1 cellular context compared by ENCODE assay signal in genomic region chr1:173301507-173301906, GRCh38.
TF ChIP-seq lines count a peak whose summit lies in the region.

No MANE protein-coding gene starts in this region.

TF ChIP-seq in K562, 482 proteins besides CTCF, POLR2A, EP300 and RAD21 (continued from another document):
- TF ChIP-seq TRIM25 (IDR thresholded peaks at IDR 0.05; ENCODE audit: borderline replicate concordance) = no peak
- peak; percentile 15 for TF ChIP-seq MEIS2 (IDR thresholded peaks at IDR 0.05; ENCODE audit: partially characterized antibody)
- no peak for TF ChIP-seq ZNF445 (CRISPR knock-in tag; IDR thresholded peaks at IDR 0.05; ENCODE audit: low read depth)
- TF ChIP-seq IFI16 (CRISPR knock-in tag; IDR thresholded peaks at IDR 0.05) = no peak
- no peak for TF ChIP-seq TBP (optimal IDR thresholded peaks at IDR 0.05; ENCODE audit: low read depth, low read length)
- TF ChIP-seq DIDO1 (tag; IDR thresholded peaks at IDR 0.05; ENCODE audit: low read depth) = no peak
- TF ChIP-seq, protein P1, sequence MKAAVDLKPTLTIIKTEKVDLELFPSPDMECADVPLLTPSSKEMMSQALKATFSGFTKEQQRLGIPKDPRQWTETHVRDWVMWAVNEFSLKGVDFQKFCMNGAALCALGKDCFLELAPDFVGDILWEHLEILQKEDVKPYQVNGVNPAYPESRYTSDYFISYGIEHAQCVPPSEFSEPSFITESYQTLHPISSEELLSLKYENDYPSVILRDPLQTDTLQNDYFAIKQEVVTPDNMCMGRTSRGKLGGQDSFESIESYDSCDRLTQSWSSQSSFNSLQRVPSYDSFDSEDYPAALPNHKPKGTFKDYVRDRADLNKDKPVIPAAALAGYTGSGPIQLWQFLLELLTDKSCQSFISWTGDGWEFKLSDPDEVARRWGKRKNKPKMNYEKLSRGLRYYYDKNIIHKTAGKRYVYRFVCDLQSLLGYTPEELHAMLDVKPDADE (conservative IDR thresholded peaks at IDR 0.05; ENCODE audit: control insufficient read depth, low read depth, low read length) = no peak
- no peak for TF ChIP-seq SMAD2 (IDR thresholded peaks at IDR 0.05; ENCODE audit: low read depth, low read length)
- no peak for TF ChIP-seq LCOR (CRISPR knock-in tag; IDR thresholded peaks at IDR 0.05)
- no peak for TF ChIP-seq ZNF586 (CRISPR knock-in tag; conservative IDR thresholded peaks at IDR 0.05)
- no peak for TF ChIP-seq EGR1 (conservative IDR thresholded peaks at IDR 0.05)
- TF ChIP-seq ZNF3 (CRISPR knock-in tag; IDR thresholded peaks at IDR 0.05) = no peak
- no peak for TF ChIP-seq FIP1L1 (IDR thresholded peaks at IDR 0.05; ENCODE audit: low read depth, low read length, poor library complexity, severe bottlenecking)
- TF ChIP-seq AFF1 (IDR thresholded peaks at IDR 0.05; ENCODE audit: low read depth in 1 of 2, partially characterized antibody in 2 of 2) = no peak
- no peak for TF ChIP-seq ZNF79 (CRISPR knock-in tag; IDR thresholded peaks at IDR 0.05; ENCODE audit: low read depth)
- no peak for TF ChIP-seq ZNF175 (CRISPR knock-in tag; IDR thresholded peaks at IDR 0.05; ENCODE audit: low read depth)
- no peak for TF ChIP-seq MBD2 (IDR thresholded peaks at IDR 0.05; ENCODE audit: borderline replicate concordance, low read depth)
- TF ChIP-seq PHF20 (IDR thresholded peaks at IDR 0.05; ENCODE audit: partially characterized antibody) = no peak
- no peak for TF ChIP-seq NFE2L1 (tag; IDR thresholded peaks at IDR 0.05; ENCODE audit: borderline replicate concordance, low read depth)
- TF ChIP-seq RBBP5 (IDR thresholded peaks at IDR 0.05; ENCODE audit: borderline replicate concordance, insufficient read depth, low read length, poor library complexity, severe bottlenecking) = no peak
- TF ChIP-seq CHCHD3 (CRISPR knock-in tag; IDR thresholded peaks at IDR 0.05) = no peak
- TF ChIP-seq CREB1 (IDR thresholded peaks at IDR 0.05) = no peak
- TF ChIP-seq CREB1 (CRISPR knock-in tag; IDR thresholded peaks at IDR 0.05) = no peak
- TF ChIP-seq, protein P2, sequence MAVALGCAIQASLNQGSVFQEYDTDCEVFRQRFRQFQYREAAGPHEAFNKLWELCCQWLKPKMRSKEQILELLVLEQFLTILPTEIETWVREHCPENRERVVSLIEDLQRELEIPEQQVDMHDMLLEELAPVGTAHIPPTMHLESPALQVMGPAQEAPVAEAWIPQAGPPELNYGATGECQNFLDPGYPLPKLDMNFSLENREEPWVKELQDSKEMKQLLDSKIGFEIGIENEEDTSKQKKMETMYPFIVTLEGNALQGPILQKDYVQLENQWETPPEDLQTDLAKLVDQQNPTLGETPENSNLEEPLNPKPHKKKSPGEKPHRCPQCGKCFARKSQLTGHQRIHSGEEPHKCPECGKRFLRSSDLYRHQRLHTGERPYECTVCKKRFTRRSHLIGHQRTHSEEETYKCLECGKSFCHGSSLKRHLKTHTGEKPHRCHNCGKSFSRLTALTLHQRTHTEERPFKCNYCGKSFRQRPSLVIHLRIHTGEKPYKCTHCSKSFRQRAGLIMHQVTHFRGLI (CRISPR knock-in tag; IDR thresholded peaks at IDR 0.05) = no peak
- TF ChIP-seq, protein P3, sequence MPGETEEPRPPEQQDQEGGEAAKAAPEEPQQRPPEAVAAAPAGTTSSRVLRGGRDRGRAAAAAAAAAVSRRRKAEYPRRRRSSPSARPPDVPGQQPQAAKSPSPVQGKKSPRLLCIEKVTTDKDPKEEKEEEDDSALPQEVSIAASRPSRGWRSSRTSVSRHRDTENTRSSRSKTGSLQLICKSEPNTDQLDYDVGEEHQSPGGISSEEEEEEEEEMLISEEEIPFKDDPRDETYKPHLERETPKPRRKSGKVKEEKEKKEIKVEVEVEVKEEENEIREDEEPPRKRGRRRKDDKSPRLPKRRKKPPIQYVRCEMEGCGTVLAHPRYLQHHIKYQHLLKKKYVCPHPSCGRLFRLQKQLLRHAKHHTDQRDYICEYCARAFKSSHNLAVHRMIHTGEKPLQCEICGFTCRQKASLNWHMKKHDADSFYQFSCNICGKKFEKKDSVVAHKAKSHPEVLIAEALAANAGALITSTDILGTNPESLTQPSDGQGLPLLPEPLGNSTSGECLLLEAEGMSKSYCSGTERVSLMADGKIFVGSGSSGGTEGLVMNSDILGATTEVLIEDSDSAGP (CRISPR knock-in tag; IDR thresholded peaks at IDR 0.05) = no peak
- TF ChIP-seq ARID3A (IDR thresholded peaks at IDR 0.05; ENCODE audit: borderline replicate concordance, low read depth, low read length) = peak; percentile 32; the same call in 1 of the 2 replicates
- TF ChIP-seq CCNT2 (IDR thresholded peaks at IDR 0.05; ENCODE audit: borderline replicate concordance, extremely low read depth, insufficient read length, low read depth, low read length) = peak; percentile 33
- 0 out of 4 replicates have a peak, but pooled peaks of 1 of the 2 experiments have one; percentile 21 for TF ChIP-seq HDAC1 (IDR thresholded peaks at IDR 0.05)
- no peak for TF ChIP-seq CEBPZ (IDR thresholded peaks at IDR 0.05; ENCODE audit: borderline replicate concordance, low read depth, low read length)
- TF ChIP-seq FOSL1 (tag; conservative IDR thresholded peaks at IDR 0.05) = peak; percentile 74
- TF ChIP-seq, protein P4, sequence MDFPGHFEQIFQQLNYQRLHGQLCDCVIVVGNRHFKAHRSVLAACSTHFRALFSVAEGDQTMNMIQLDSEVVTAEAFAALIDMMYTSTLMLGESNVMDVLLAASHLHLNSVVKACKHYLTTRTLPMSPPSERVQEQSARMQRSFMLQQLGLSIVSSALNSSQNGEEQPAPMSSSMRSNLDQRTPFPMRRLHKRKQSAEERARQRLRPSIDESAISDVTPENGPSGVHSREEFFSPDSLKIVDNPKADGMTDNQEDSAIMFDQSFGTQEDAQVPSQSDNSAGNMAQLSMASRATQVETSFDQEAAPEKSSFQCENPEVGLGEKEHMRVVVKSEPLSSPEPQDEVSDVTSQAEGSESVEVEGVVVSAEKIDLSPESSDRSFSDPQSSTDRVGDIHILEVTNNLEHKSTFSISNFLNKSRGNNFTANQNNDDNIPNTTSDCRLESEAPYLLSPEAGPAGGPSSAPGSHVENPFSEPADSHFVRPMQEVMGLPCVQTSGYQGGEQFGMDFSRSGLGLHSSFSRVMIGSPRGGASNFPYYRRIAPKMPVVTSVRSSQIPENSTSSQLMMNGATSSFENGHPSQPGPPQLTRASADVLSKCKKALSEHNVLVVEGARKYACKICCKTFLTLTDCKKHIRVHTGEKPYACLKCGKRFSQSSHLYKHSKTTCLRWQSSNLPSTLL (IDR thresholded peaks at IDR 0.05) = no peak
- TF ChIP-seq ZNF134 (CRISPR knock-in tag; conservative IDR thresholded peaks at IDR 0.05) = no peak
- TF ChIP-seq SNRNP70 (optimal IDR thresholded peaks at IDR 0.05; ENCODE audit: low read depth, low read length) = no peak
- TF ChIP-seq TCF3 (CRISPR knock-in tag; IDR thresholded peaks at IDR 0.05) = 0 out of 2 replicates have a peak, but pooled peaks have one; percentile 13
- no peak for TF ChIP-seq CSDE1 (IDR thresholded peaks at IDR 0.05)
- TF ChIP-seq FOXJ2 (tag; IDR thresholded peaks at IDR 0.05) = peak; percentile 67; the same call in 1 of the 2 replicates
